Comparison of ENCODE assay signal across 9 cellular contexts in genomic region chr1:40379785-40380452, GRCh38. TPM values are rescaled to one million over a fixed set of nuclear protein-coding genes. Genes with fewer than 3 reads are reported as not detected.
DNase-seq lines count a peak whose midpoint lies in the region; ATAC-seq and TF ChIP-seq lines count a peak whose summit lies in the region.
"Had no signal": no experiment of that assay in that cellular context is flagged by ENCODE, and none has a peak within 500 bp of the region (broad histone marks: within the 10 kb centered on the region; RNA-seq: fewer than 3 reads in every experiment).

No MANE protein-coding gene starts in this region.

- DNase-seq in T-helper 2 cell treated with Interferon-gamma antibody and Interleukin-4, amounts not matched to agents 5 μg/mL and 100 μg/mL, for 36 hours (ENCODE audit: low spot score) = no peak
- no peak for DNase-seq in T-helper 2 cell
- no peak for DNase-seq in RWPE2 (ENCODE audit: low spot score)
- peak; percentile 8 for DNase-seq in epithelial cell of esophagus (ENCODE audit: low read depth)
- peak; percentile 91 for DNase-seq in stromal cell of bone marrow (ENCODE audit: low read depth)
- DNase-seq in stimulated activated CD4-positive, alpha-beta T cell treated with anti-CD3 and anti-CD28 coated beads, Interleukin-2, amount 100 ng/mL, for 24 hours = no peak
- DNase-seq in adrenal gland = no peak
- DNase-seq: 8988T had no signal

- peaks cover 33% of the 10 kb centered on the region for H3K36me3 Mint-ChIP-seq in T-helper 2 cell treated with Interferon-gamma antibody and Interleukin-4, amounts not matched to agents 5 μg/mL and 100 μg/mL, for 36 hours (ENCODE audit: low read depth)

- intact Hi-C loops in adrenal gland (cut with DNase I) = no loop called here

- H3K9me3 Mint-ChIP-seq in T-helper 2 cell treated with Interferon-gamma antibody and Interleukin-4, amounts not matched to agents 5 μg/mL and 100 μg/mL, for 36 hours = no peaks in the 10 kb centered on the region

- H3K4me1 ChIP-seq in RWPE2 (ENCODE audit: insufficient read depth, poor library complexity, severe bottlenecking) = peaks cover 54% of the 10 kb centered on the region
- H3K4me1 ChIP-seq in adrenal gland (replicated peaks in 1 of 2) = peaks cover 7 to 54% of the 10 kb centered on the region in 2 donors

- peaks cover 72% of the 10 kb centered on the region for H3K4me1 Mint-ChIP-seq in T-helper 2 cell treated with Interferon-gamma antibody and Interleukin-4, amounts not matched to agents 5 μg/mL and 100 μg/mL, for 36 hours (ENCODE audit: low read depth)

- H3K27me3 ChIP-seq in RWPE2 (ENCODE audit: insufficient read depth, poor library complexity, severe bottlenecking) (no peaks in the 10 kb centered on the region), adrenal gland (no peaks in the 10 kb centered on the region)

- H3K27ac ChIP-seq in RWPE2 (ENCODE audit: poor library complexity, severe bottlenecking) = peak overlapping the region; percentile 42
- H3K27ac ChIP-seq in adrenal gland = peak overlapping the region in 1 of 5 donors; percentile 11

- H3K4me3 ChIP-seq in RWPE2 (ENCODE audit: severe bottlenecking) = no peak overlapping the region
- no peak overlapping the region for H3K4me3 ChIP-seq in epithelial cell of esophagus (ENCODE audit: low read length)
- no peak overlapping the region for H3K4me3 ChIP-seq in adrenal gland

- WGBS in adrenal gland, 4 donors = 28 to 75% (median 42%) methylated on average over 1 of the region's 1 CpG

- peak; percentile 51; the same call in 2 of the 3 replicates for ATAC-seq in RWPE2 (ENCODE audit: low read depth)
- ATAC-seq in GM18870 (IDR thresholded peaks at IDR 0.05; ENCODE audit: unreplicated experiment) = no peak

- H3K4me3 Mint-ChIP-seq in T-helper 2 cell treated with Interferon-gamma antibody and Interleukin-4, amounts not matched to agents 5 μg/mL and 100 μg/mL, for 36 hours = peak overlapping the region; percentile 84

- no peaks in the 10 kb centered on the region for H3K27me3 Mint-ChIP-seq in T-helper 2 cell treated with Interferon-gamma antibody and Interleukin-4, amounts not matched to agents 5 μg/mL and 100 μg/mL, for 36 hours (ENCODE audit: low read depth)

- no peaks in the 10 kb centered on the region for H3K9me3 ChIP-seq in RWPE2 (ENCODE audit: severe bottlenecking)
- H3K9me3 ChIP-seq in adrenal gland (replicated peaks in 1 of 3) = no peaks in the 10 kb centered on the region

- H3K36me3 ChIP-seq in RWPE2 (ENCODE audit: low read depth) = 0 out of 2 replicates have a peak, but pooled peaks cover 4% of the 10 kb centered on the region
- H3K36me3 ChIP-seq in adrenal gland (replicated peaks in 1 of 2) = no peaks in the 10 kb centered on the region

- H3K27ac Mint-ChIP-seq in T-helper 2 cell treated with Interferon-gamma antibody and Interleukin-4, amounts not matched to agents 5 μg/mL and 100 μg/mL, for 36 hours = peak overlapping the region; percentile 76

- no peak for TF ChIP-seq POLR2A in adrenal gland (IDR thresholded peaks at IDR 0.05)

- TF ChIP-seq CTCF in RWPE2 (IDR thresholded peaks at IDR 0.05; ENCODE audit: poor library complexity, severe bottlenecking) (no peak), epithelial cell of esophagus (IDR thresholded peaks at IDR 0.05; ENCODE audit: insufficient read depth, low read depth, low read length, missing control alignments) (no peak), adrenal gland (IDR thresholded peaks at IDR 0.05) (no peak)

RNA-seq across cellular contexts. Expression of gene SMAP2, which starts 6.4 kb away (rescaled TPM):
- total RNA-seq in adrenal gland = 10 to 100 TPM; 25.4 to 52.8 (median 38.9) TPM
- polyA plus RNA-seq in adrenal gland = 10 to 100 TPM; 15.0 to 55.9 (median 20.1) TPM

Comparison
In these comparisons a context has a peak if more than half of its experiments do, and no peak if none do; other contexts are left out.
1. DNase-seq: peak in epithelial cell of esophagus (single experiment) and stromal cell of bone marrow (single experiment); none in T-helper 2 cell treated with Interferon-gamma antibody and Interleukin-4, amounts not matched to agents 5 μg/mL and 100 μg/mL, for 36 hours (single experiment), T-helper 2 cell (0 of 5), RWPE2 (single experiment), stimulated activated CD4-positive, alpha-beta T cell treated with anti-CD3 and anti-CD28 coated beads, Interleukin-2, amount 100 ng/mL, for 24 hours (0 of 2) and adrenal gland (0 of 7).